30 cellular contexts compared by ENCODE assay signal in the genomic region with DNA sequence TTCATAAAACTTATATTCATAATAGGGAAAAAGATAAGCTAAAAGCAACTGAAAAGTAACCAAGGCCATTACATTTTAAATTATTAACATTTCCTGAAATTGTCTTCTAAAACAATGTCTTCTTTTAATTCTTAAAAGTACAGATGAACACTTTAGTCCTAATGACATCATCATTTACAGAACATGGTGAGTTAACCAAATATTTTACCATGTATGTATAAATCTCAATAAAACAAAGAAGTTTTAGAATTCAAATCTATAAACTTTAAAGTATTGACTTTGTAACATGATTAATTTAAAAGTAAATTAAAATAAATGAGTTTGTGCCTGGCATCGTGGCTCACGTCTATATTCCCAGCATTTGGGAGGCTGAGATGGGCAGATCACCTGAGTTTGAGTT.
"Had no signal": no experiment of that assay in that cellular context is flagged by ENCODE, and none has a peak within 500 bp of the region (broad histone marks: within the 10 kb centered on the region; RNA-seq: fewer than 3 reads in every experiment).

No MANE protein-coding gene starts in this region.

- H3K36me3 Mint-ChIP-seq: activated CD4-positive, alpha-beta memory T cell treated with anti-CD3 and anti-CD28 coated beads for 36 hours; activated naive CD8-positive, alpha-beta T cell treated with anti-CD3 and anti-CD28 coated beads for 36 hours had no signal

- H3K27ac ChIP-seq: brain microvascular endothelial cell, PC-9 had no signal

- H3K36me3 ChIP-seq: brain microvascular endothelial cell, MG63 had no signal

- H3K4me3 ChIP-seq: MG63, PC-9 had no signal

- H3K9me3 Mint-ChIP-seq: activated CD4-positive, alpha-beta memory T cell treated with anti-CD3 and anti-CD28 coated beads for 36 hours; activated CD4-positive, alpha-beta T cell treated with anti-CD3 and anti-CD28 coated beads, Interleukin-2, amount 10 ng/mL, durations not matched to agents 7 days and 5 days; activated naive CD8-positive, alpha-beta T cell treated with anti-CD3 and anti-CD28 coated beads for 36 hours; activated T-cell treated with anti-CD3 and anti-CD28 coated beads, Interleukin-2, amount 50 U/mL, for 72 hours; activated T-helper 17 cell treated with anti-CD3 and anti-CD28 coated beads, Interleukin-2, amount 50 U/mL, for 72 hours had no signal

- H3K9me3 ChIP-seq: MG63 had no signal

- H3K27me3 Mint-ChIP-seq: activated CD4-positive, alpha-beta memory T cell treated with anti-CD3 and anti-CD28 coated beads for 36 hours had no signal

- H2AFZ ChIP-seq: PC-9 had no signal

- DNase-seq: activated CD4-positive, alpha-beta memory T cell treated with anti-CD3 and anti-CD28 coated beads for 36 hours; activated CD4-positive, alpha-beta T cell treated with anti-CD3 and anti-CD28 coated beads, Interleukin-2, amount 10 ng/mL, durations not matched to agents 7 days and 5 days; activated CD8-positive, alpha-beta memory T cell treated with anti-CD3 and anti-CD28 coated beads, Interleukin-2, amount 50 U/mL, for 4 hours; activated effector memory CD4-positive, alpha-beta T cell treated with anti-CD3 and anti-CD28 coated beads, Interleukin-2, amount 50 U/mL, for 16 hours; activated naive CD4-positive, alpha-beta T cell; activated naive CD4-positive, alpha-beta T cell treated with anti-CD3 and anti-CD28 coated beads, Interleukin-2, amount 50 U/mL, for 16 hours; activated naive CD8-positive, alpha-beta T cell treated with anti-CD3 and anti-CD28 coated beads for 36 hours; activated T-cell treated with anti-CD3 and anti-CD28 coated beads, Interleukin-2, amount 50 U/mL, for 72 hours; amniotic stem cell; aorta; brain microvascular endothelial cell; central memory CD4-positive, alpha-beta T cell; Kasumi-1; KBM-7; MG63; NCI-H1048; NCI-H1105 treated with DMSO at 0.1 percent for 48 hours; NCI-H1436; NCI-H1694; NCI-H1930; NCI-H2081 treated with DMSO at 0.1 percent for 48 hours; NCI-H226; NCI-H510A; NCI-H526; NCI-H748 treated with DMSO at 0.1 percent for 48 hours; PC-9; Right ventricle myocardium superior; SW 1271 had no signal

- H3K27ac Mint-ChIP-seq: activated CD4-positive, alpha-beta memory T cell treated with anti-CD3 and anti-CD28 coated beads for 36 hours; activated naive CD8-positive, alpha-beta T cell treated with anti-CD3 and anti-CD28 coated beads for 36 hours; activated T-cell treated with anti-CD3 and anti-CD28 coated beads, Interleukin-2, amount 50 U/mL, for 72 hours had no signal

- FAIRE-seq: TTC549 had no signal

- H3K27me3 ChIP-seq: brain microvascular endothelial cell, MG63 had no signal

- H3K4me2 ChIP-seq: PC-9 had no signal

- H3K4me3 Mint-ChIP-seq: activated CD4-positive, alpha-beta memory T cell treated with anti-CD3 and anti-CD28 coated beads for 36 hours; activated naive CD8-positive, alpha-beta T cell treated with anti-CD3 and anti-CD28 coated beads for 36 hours had no signal
